In genomic region chr10:27619329-27619728, GRCh38 we compare ENCODE assay signal across 29 cellular contexts.
"Had no signal": no experiment of that assay in that cellular context is flagged by ENCODE, and none has a peak within 500 bp of the region (broad histone marks: within the 10 kb centered on the region; RNA-seq: fewer than 3 reads in every experiment).

No MANE protein-coding gene starts in this region.

- H3K4me2 ChIP-seq: hepatocyte had no signal

- ATAC-seq: left cardiac atrium; left ventricle myocardium superior; naive thymus-derived CD4-positive, alpha-beta T cell; right cardiac atrium; stimulated activated effector memory CD8-positive, alpha-beta T cell treated with anti-CD3 and anti-CD28 coated beads, Interleukin-12 subunit alpha, Interleukin-12 subunit beta, amount 100 ng/mL, for 72 hours had no signal

- H3K4me3 ChIP-seq: breast epithelium, esophagus squamous epithelium, hepatocyte, upper lobe of left lung had no signal

- H3K4me1 ChIP-seq: breast epithelium, upper lobe of left lung had no signal

- H3K27me3 ChIP-seq: breast epithelium, esophagus squamous epithelium, hepatocyte, upper lobe of left lung had no signal

- DNase-seq: activated CD4-positive, alpha-beta memory T cell treated with anti-CD3 and anti-CD28 coated beads for 36 hours; activated CD4-positive, alpha-beta T cell treated with anti-CD3 and anti-CD28 coated beads for 4 hours; activated CD8-positive, alpha-beta memory T cell treated with anti-CD3 and anti-CD28 coated beads, Interleukin-2, amount 50 U/mL, for 48 hours; activated gamma-delta T cell; activated naive CD4-positive, alpha-beta T cell treated with anti-CD3 and anti-CD28 coated beads, Interleukin-2, amount 10 ng/mL, durations not matched to agents 7 days and 5 days; activated naive CD8-positive, alpha-beta T cell treated with anti-CD3 and anti-CD28 coated beads, Interleukin-2, amount 10 ng/mL, durations not matched to agents 7 days and 5 days; activated T-cell treated with anti-CD3 and anti-CD28 coated beads, Interleukin-2, amount 50 U/mL, for 24 hours; central memory CD4-positive, alpha-beta T cell; endodermal cell; esophagus squamous epithelium; islet precursor cell; left cardiac atrium; left ventricle myocardium superior; mammary epithelial cell; naive thymus-derived CD4-positive, alpha-beta T cell; occipital lobe; right cardiac atrium; stimulated activated CD4-positive, alpha-beta T cell treated with anti-CD3 and anti-CD28 coated beads, Interleukin-4, amount 100 ng/mL, for 24 hours; T-helper 9 cell; upper lobe of left lung had no signal

- H3K27ac Mint-ChIP-seq: activated CD4-positive, alpha-beta memory T cell treated with anti-CD3 and anti-CD28 coated beads for 36 hours; activated naive CD4-positive, alpha-beta T cell treated with anti-CD3 and anti-CD28 coated beads, Interleukin-2, amount 10 ng/mL, durations not matched to agents 7 days and 5 days; activated naive CD8-positive, alpha-beta T cell treated with anti-CD3 and anti-CD28 coated beads, Interleukin-2, amount 10 ng/mL, durations not matched to agents 7 days and 5 days; activated T-cell treated with anti-CD3 and anti-CD28 coated beads, Interleukin-2, amount 50 U/mL, for 24 hours; dendritic cell treated with granulocyte-macrophage colony-stimulating factor and Interleukin-4, amounts not matched to agents 40 ng/mL and 50 ng/mL, for 4 days; endodermal cell; naive thymus-derived CD4-positive, alpha-beta T cell; stimulated activated effector memory CD8-positive, alpha-beta T cell treated with anti-CD3 and anti-CD28 coated beads, Interleukin-12 subunit alpha, Interleukin-12 subunit beta, amount 100 ng/mL, for 72 hours; stimulated activated naive CD8-positive, alpha-beta T cell treated with anti-CD3 and anti-CD28 coated beads, Interleukin-15, Interleukin-2, amounts not matched to agents 100 ng/mL and 50 ng/mL, for 24 hours had no signal

- H3K27ac ChIP-seq: breast epithelium, hepatocyte, upper lobe of left lung, VCaP had no signal

- H3K36me3 Mint-ChIP-seq: activated CD4-positive, alpha-beta memory T cell treated with anti-CD3 and anti-CD28 coated beads for 36 hours; activated naive CD4-positive, alpha-beta T cell treated with anti-CD3 and anti-CD28 coated beads, Interleukin-2, amount 10 ng/mL, durations not matched to agents 7 days and 5 days; activated naive CD8-positive, alpha-beta T cell treated with anti-CD3 and anti-CD28 coated beads, Interleukin-2, amount 10 ng/mL, durations not matched to agents 7 days and 5 days; naive thymus-derived CD4-positive, alpha-beta T cell; stimulated activated effector memory CD8-positive, alpha-beta T cell treated with anti-CD3 and anti-CD28 coated beads, Interleukin-12 subunit alpha, Interleukin-12 subunit beta, amount 100 ng/mL, for 72 hours had no signal

- H3K36me3 ChIP-seq: breast epithelium, esophagus squamous epithelium, upper lobe of left lung had no signal

- FAIRE-seq: frontal cortex, TTC549 had no signal

- H2AFZ ChIP-seq: hepatocyte had no signal

- H3K79me2 ChIP-seq: hepatocyte had no signal

- H3K27me3 Mint-ChIP-seq: activated CD4-positive, alpha-beta memory T cell treated with anti-CD3 and anti-CD28 coated beads for 36 hours had no signal

- H3K4me1 Mint-ChIP-seq: activated naive CD4-positive, alpha-beta T cell treated with anti-CD3 and anti-CD28 coated beads, Interleukin-2, amount 10 ng/mL, durations not matched to agents 7 days and 5 days had no signal

- H3K4me3 Mint-ChIP-seq: activated CD4-positive, alpha-beta memory T cell treated with anti-CD3 and anti-CD28 coated beads for 36 hours; activated naive CD4-positive, alpha-beta T cell treated with anti-CD3 and anti-CD28 coated beads, Interleukin-2, amount 10 ng/mL, durations not matched to agents 7 days and 5 days; activated naive CD8-positive, alpha-beta T cell treated with anti-CD3 and anti-CD28 coated beads, Interleukin-2, amount 10 ng/mL, durations not matched to agents 7 days and 5 days; activated T-cell treated with anti-CD3 and anti-CD28 coated beads, Interleukin-2, amount 50 U/mL, for 24 hours; dendritic cell treated with granulocyte-macrophage colony-stimulating factor and Interleukin-4, amounts not matched to agents 40 ng/mL and 50 ng/mL, for 4 days; endodermal cell; naive thymus-derived CD4-positive, alpha-beta T cell; neural crest cell; stimulated activated effector memory CD8-positive, alpha-beta T cell treated with anti-CD3 and anti-CD28 coated beads, Interleukin-12 subunit alpha, Interleukin-12 subunit beta, amount 100 ng/mL, for 72 hours; stimulated activated naive CD8-positive, alpha-beta T cell treated with anti-CD3 and anti-CD28 coated beads, Interleukin-15, Interleukin-2, amounts not matched to agents 100 ng/mL and 50 ng/mL, for 24 hours had no signal

- H3K9me3 Mint-ChIP-seq: activated CD4-positive, alpha-beta memory T cell treated with anti-CD3 and anti-CD28 coated beads for 36 hours; activated naive CD4-positive, alpha-beta T cell treated with anti-CD3 and anti-CD28 coated beads, Interleukin-2, amount 10 ng/mL, durations not matched to agents 7 days and 5 days; activated naive CD8-positive, alpha-beta T cell treated with anti-CD3 and anti-CD28 coated beads, Interleukin-2, amount 10 ng/mL, durations not matched to agents 7 days and 5 days; activated T-cell treated with anti-CD3 and anti-CD28 coated beads, Interleukin-2, amount 50 U/mL, for 24 hours; dendritic cell treated with granulocyte-macrophage colony-stimulating factor and Interleukin-4, amounts not matched to agents 40 ng/mL and 50 ng/mL, for 4 days; stimulated activated effector memory CD8-positive, alpha-beta T cell treated with anti-CD3 and anti-CD28 coated beads, Interleukin-12 subunit alpha, Interleukin-12 subunit beta, amount 100 ng/mL, for 72 hours; stimulated activated naive CD8-positive, alpha-beta T cell treated with anti-CD3 and anti-CD28 coated beads, Interleukin-15, Interleukin-2, amounts not matched to agents 100 ng/mL and 50 ng/mL, for 24 hours had no signal

- H3K9me3 ChIP-seq: breast epithelium, esophagus squamous epithelium, upper lobe of left lung had no signal
